ENCODE assay signal across 15 cellular contexts in genomic region chr15:99268431-99268830, GRCh38.
"Had no signal": no experiment of that assay in that cellular context is flagged by ENCODE, and none has a peak within 500 bp of the region (broad histone marks: within the 10 kb centered on the region; RNA-seq: fewer than 3 reads in every experiment).

No MANE protein-coding gene starts in this region.

- H3K4me1 Mint-ChIP-seq: immature natural killer cell had no signal

- DNase-seq: esophagus squamous epithelium; foreskin fibroblast; glutamatergic neuron; immature natural killer cell; left ventricle myocardium superior; mesendoderm; naive thymus-derived CD4-positive, alpha-beta T cell; posterior cingulate gyrus; small intestine; stimulated activated CD4-positive, alpha-beta T cell treated with anti-CD3 and anti-CD28 coated beads, Interleukin-12 subunit alpha, Interleukin-12 subunit beta, amount 100 ng/mL, for 4 hours; stimulated activated naive CD4-positive, alpha-beta T cell treated with Interleukin-2 at 50 U/mL for 16 hours; thyroid gland; upper lobe of left lung; uterus had no signal

- H3K27ac Mint-ChIP-seq: immature natural killer cell; naive thymus-derived CD4-positive, alpha-beta T cell had no signal

- H3K9me3 Mint-ChIP-seq: immature natural killer cell; naive thymus-derived CD4-positive, alpha-beta T cell had no signal

- H3K27me3 Mint-ChIP-seq: naive thymus-derived CD4-positive, alpha-beta T cell had no signal

- H3K4me3 Mint-ChIP-seq: immature natural killer cell; naive thymus-derived CD4-positive, alpha-beta T cell had no signal

- ATAC-seq: gastroesophageal sphincter; left ventricle myocardium superior; naive thymus-derived CD4-positive, alpha-beta T cell had no signal
